In genomic region chr6:130020892-130021483, GRCh38 we compare ENCODE assay signal across 8 cellular contexts. TPM values are rescaled to one million over a fixed set of nuclear protein-coding genes. Genes with fewer than 3 reads are reported as not detected.
DNase-seq lines count a peak whose midpoint lies in the region; ATAC-seq and TF ChIP-seq lines count a peak whose summit lies in the region.

No MANE protein-coding gene starts in this region.

- H3K27me3 Mint-ChIP-seq in IgD-negative memory B cell (no peaks in the 10 kb centered on the region), nephron progenitor cell (ENCODE audit: low read depth, poor library complexity) (peaks cover 6% of the 10 kb centered on the region)
- H3K27me3 Mint-ChIP-seq in activated T-helper 2 cell treated with anti-CD3 and anti-CD28 coated beads, Interferon-gamma antibody, Interleukin-2, Interleukin-4, amounts not matched to agents 10 μg/mL and 5 μg/mL and 100 μg/mL, durations not matched to agents 14 hours and 24 hours and 36 hours (ENCODE audit: low read depth): peaks cover 14% of the 10 kb centered on the region
- H3K27me3 Mint-ChIP-seq in stimulated activated naive CD8-positive, alpha-beta T cell treated with anti-CD3 and anti-CD28 coated beads, Interleukin-15, Interleukin-2, amounts not matched to agents 100 ng/mL and 50 ng/mL, for 24 hours: no peaks in the 10 kb centered on the region

- no peaks in the 10 kb centered on the region for H3K36me3 Mint-ChIP-seq in IgD-negative memory B cell
- H3K36me3 Mint-ChIP-seq in activated T-helper 2 cell treated with anti-CD3 and anti-CD28 coated beads, Interferon-gamma antibody, Interleukin-2, Interleukin-4, amounts not matched to agents 10 μg/mL and 5 μg/mL and 100 μg/mL, durations not matched to agents 14 hours and 24 hours and 36 hours (ENCODE audit: low read depth): peaks cover 18% of the 10 kb centered on the region
- peaks cover 22% of the 10 kb centered on the region for H3K36me3 Mint-ChIP-seq in nephron progenitor cell (ENCODE audit: low read depth)
- H3K36me3 Mint-ChIP-seq in stimulated activated naive CD8-positive, alpha-beta T cell treated with anti-CD3 and anti-CD28 coated beads, Interleukin-15, Interleukin-2, amounts not matched to agents 100 ng/mL and 50 ng/mL, for 24 hours (ENCODE audit: low read depth): peaks cover 17% of the 10 kb centered on the region

- intact Hi-C loops in activated T-helper 2 cell treated with anti-CD3 and anti-CD28 coated beads, Interferon-gamma antibody, Interleukin-2, Interleukin-4, amounts not matched to agents 10 μg/mL and 5 μg/mL and 100 μg/mL, durations not matched to agents 14 hours and 24 hours and 36 hours (cut with micrococcal nuclease): loop anchor here (1.0 to 10.0 kb wide), 8 partner anchors 84 to 522 kb away; no protein-coding TSS in a partner anchor

- H3K9me3 Mint-ChIP-seq in IgD-negative memory B cell (no peaks in the 10 kb centered on the region), nephron progenitor cell (no peaks in the 10 kb centered on the region)
- no peaks in the 10 kb centered on the region for H3K9me3 Mint-ChIP-seq in activated T-helper 2 cell treated with anti-CD3 and anti-CD28 coated beads, Interferon-gamma antibody, Interleukin-2, Interleukin-4, amounts not matched to agents 10 μg/mL and 5 μg/mL and 100 μg/mL, durations not matched to agents 14 hours and 24 hours and 36 hours
- H3K9me3 Mint-ChIP-seq in stimulated activated naive CD8-positive, alpha-beta T cell treated with anti-CD3 and anti-CD28 coated beads, Interleukin-15, Interleukin-2, amounts not matched to agents 100 ng/mL and 50 ng/mL, for 24 hours: no peaks in the 10 kb centered on the region

- H3K4me1 Mint-ChIP-seq in IgD-negative memory B cell (peaks cover 16 to 38% (median 19%) of the 10 kb centered on the region in 3 donors), nephron progenitor cell (peaks cover 33% of the 10 kb centered on the region)
- peaks cover 11% of the 10 kb centered on the region for H3K4me1 Mint-ChIP-seq in activated T-helper 2 cell treated with anti-CD3 and anti-CD28 coated beads, Interferon-gamma antibody, Interleukin-2, Interleukin-4, amounts not matched to agents 10 μg/mL and 5 μg/mL and 100 μg/mL, durations not matched to agents 14 hours and 24 hours and 36 hours (ENCODE audit: low read depth)
- H3K4me1 Mint-ChIP-seq in stimulated activated naive CD8-positive, alpha-beta T cell treated with anti-CD3 and anti-CD28 coated beads, Interleukin-15, Interleukin-2, amounts not matched to agents 100 ng/mL and 50 ng/mL, for 24 hours (ENCODE audit: low read depth): peaks cover 41% of the 10 kb centered on the region

- peak; percentile 68 for ATAC-seq in GM21619 (IDR thresholded peaks at IDR 0.05; ENCODE audit: unreplicated experiment)

- H3K4me3 Mint-ChIP-seq in IgD-negative memory B cell: peak overlapping the region; percentile 97 to 100 (median 100)
- peak overlapping the region; percentile 93 for H3K4me3 Mint-ChIP-seq in activated T-helper 2 cell treated with anti-CD3 and anti-CD28 coated beads, Interferon-gamma antibody, Interleukin-2, Interleukin-4, amounts not matched to agents 10 μg/mL and 5 μg/mL and 100 μg/mL, durations not matched to agents 14 hours and 24 hours and 36 hours (ENCODE audit: low read depth)
- peak overlapping the region; percentile 96 for H3K4me3 Mint-ChIP-seq in nephron progenitor cell
- H3K4me3 Mint-ChIP-seq in stimulated activated naive CD8-positive, alpha-beta T cell treated with anti-CD3 and anti-CD28 coated beads, Interleukin-15, Interleukin-2, amounts not matched to agents 100 ng/mL and 50 ng/mL, for 24 hours: peak overlapping the region; percentile 93

- peak; percentile 69 for TF ChIP-seq CTCF in nephron progenitor cell (IDR thresholded peaks at IDR 0.05)

- DNase-seq in DMS79 (lab: John Stamatoyannopoulos, UW): peak; percentile 6
- DNase-seq in RPMI7951 (ENCODE audit: low read depth): peak; percentile 86
- DNase-seq in activated T-helper 2 cell treated with anti-CD3 and anti-CD28 coated beads, Interferon-gamma antibody, Interleukin-2, Interleukin-4, amounts not matched to agents 10 μg/mL and 5 μg/mL and 100 μg/mL, durations not matched to agents 14 hours and 24 hours and 36 hours (ENCODE audit: low spot score): peak; percentile 72
- DNase-seq in fibroblast of the conjunctiva (ENCODE audit: low read depth): peak; percentile 90
- peak; percentile 71 for DNase-seq in nephron progenitor cell

- peak overlapping the region; percentile 96 to 99 (median 99) for H3K27ac Mint-ChIP-seq in IgD-negative memory B cell
- peak overlapping the region; percentile 91 for H3K27ac Mint-ChIP-seq in activated T-helper 2 cell treated with anti-CD3 and anti-CD28 coated beads, Interferon-gamma antibody, Interleukin-2, Interleukin-4, amounts not matched to agents 10 μg/mL and 5 μg/mL and 100 μg/mL, durations not matched to agents 14 hours and 24 hours and 36 hours
- peak overlapping the region; percentile 89 for H3K27ac Mint-ChIP-seq in nephron progenitor cell
- H3K27ac Mint-ChIP-seq in stimulated activated naive CD8-positive, alpha-beta T cell treated with anti-CD3 and anti-CD28 coated beads, Interleukin-15, Interleukin-2, amounts not matched to agents 100 ng/mL and 50 ng/mL, for 24 hours: peak overlapping the region; percentile 91

RNA-seq across cellular contexts. Expression of gene L3MBTL3, which starts 2.6 kb away (rescaled TPM):
- polyA plus RNA-seq in IgD-negative memory B cell: 13.5 TPM
- 3.1 and 3.7 TPM in 2 replicates for total RNA-seq in RPMI7951 (2014; rRNA removed; shearing (Covaris generic))
- total RNA-seq in activated T-helper 2 cell treated with anti-CD3 and anti-CD28 coated beads, Interferon-gamma antibody, Interleukin-2, Interleukin-4, amounts not matched to agents 10 μg/mL and 5 μg/mL and 100 μg/mL, durations not matched to agents 14 hours and 24 hours and 36 hours: 7.0 and 8.3 TPM in 2 replicates

Comparison
In these comparisons a context has a peak if more than half of its experiments do, and no peak if none do; other contexts are left out.
1. Peak in every context shown above with its lines: DNase-seq and ATAC-seq.
2. DNase-seq: peak in every context shown above with its lines; median percentile 90 in fibroblast of the conjunctiva; 86 in RPMI7951; 72 in activated T-helper 2 cell treated with anti-CD3 and anti-CD28 coated beads, Interferon-gamma antibody, Interleukin-2, Interleukin-4, amounts not matched to agents 10 μg/mL and 5 μg/mL and 100 μg/mL, durations not matched to agents 14 hours and 24 hours and 36 hours; 71 in nephron progenitor cell; 6 in DMS79.